8 cellular contexts compared by ENCODE assay signal in the genomic region with DNA sequence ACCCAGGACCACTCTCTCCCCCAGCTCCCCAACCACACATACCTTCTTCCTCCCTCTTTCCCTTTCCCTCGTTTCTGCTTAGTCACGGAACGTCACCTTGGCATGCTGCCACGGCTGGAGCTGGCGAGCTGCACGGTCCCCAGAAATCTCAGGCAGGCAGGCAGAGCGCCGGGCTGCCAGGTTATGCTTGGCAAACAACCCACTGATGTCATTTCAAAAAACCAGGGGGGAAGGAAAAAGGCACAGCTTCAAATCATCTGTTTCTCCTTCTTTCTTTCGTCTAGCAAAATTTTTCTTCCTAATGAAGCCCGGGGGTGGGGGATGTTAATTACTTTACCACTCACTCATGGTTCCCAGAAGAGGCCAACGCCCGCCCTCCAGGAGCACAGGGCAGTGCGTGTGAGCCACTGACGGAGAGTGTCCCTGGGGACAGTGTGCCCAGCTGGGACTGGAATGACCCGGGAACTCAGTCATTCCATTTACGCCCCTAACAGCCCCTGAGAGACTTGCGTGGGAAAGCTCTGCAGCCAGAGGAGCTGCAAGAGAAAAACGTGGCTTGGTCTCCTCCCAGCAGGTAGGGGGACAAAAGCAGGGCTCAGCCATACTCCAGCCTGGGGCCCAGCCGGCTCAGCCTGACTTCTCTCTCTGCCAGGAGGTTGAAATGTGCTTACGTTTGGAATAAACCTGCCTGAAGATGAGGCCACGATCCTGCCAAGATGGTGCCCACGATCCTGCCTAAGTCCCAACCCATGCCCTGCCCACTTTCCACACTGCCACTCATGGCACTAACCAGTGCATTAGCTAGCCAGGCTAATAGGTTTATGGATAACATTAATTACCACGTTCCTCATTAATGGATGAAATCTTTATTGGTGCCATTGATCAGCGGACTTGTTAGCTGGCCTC.
DNase-seq lines count a peak whose midpoint lies in the region; ATAC-seq and TF ChIP-seq lines count a peak whose summit lies in the region.

No MANE protein-coding gene starts in this region.

- 25% methylated on average over 24 of the region's 24 CpGs for WGBS in prostate gland

- no peaks in the 10 kb centered on the region for H3K27me3 ChIP-seq in prostate gland (replicated peaks; ENCODE audit: insufficient read depth)

- peak overlapping the region; percentile 68 for H3K27ac Mint-ChIP-seq in activated CD4-positive, alpha-beta T cell treated with anti-CD3 and anti-CD28 coated beads, Interleukin-2, amount 10 ng/mL, durations not matched to agents 7 days and 5 days
- H3K27ac Mint-ChIP-seq in activated CD4-positive, alpha-beta T cell treated with anti-CD3 and anti-CD28 coated beads, Interleukin-2, amount 10 ng/mL, durations not matched to agents 24 days and 14 days: no peak overlapping the region

- H3K36me3 ChIP-seq in prostate gland: no peaks in the 10 kb centered on the region

- intact Hi-C loops in prostate gland (cut with DNase I): loop anchor here (5.0 kb wide), 1 partner anchor 198 kb away; a partner anchor contains a TSS
- intact Hi-C loops in activated CD4-positive, alpha-beta T cell treated with anti-CD3 and anti-CD28 coated beads, Interleukin-2, amount 10 ng/mL, durations not matched to agents 24 days and 14 days (cut with micrococcal nuclease): no loop called here

- peaks cover 3% of the 10 kb centered on the region for H3K9me3 Mint-ChIP-seq in activated CD4-positive, alpha-beta T cell treated with anti-CD3 and anti-CD28 coated beads, Interleukin-2, amount 10 ng/mL, durations not matched to agents 7 days and 5 days
- no peaks in the 10 kb centered on the region for H3K9me3 Mint-ChIP-seq in activated CD4-positive, alpha-beta T cell treated with anti-CD3 and anti-CD28 coated beads, Interleukin-2, amount 10 ng/mL, durations not matched to agents 24 days and 14 days

- in situ Hi-C loops in SK-MEL-5 (cut with HindIII; ENCODE audit: low pct_unique_long_range_greater_than_20kb, low sequenced_read_pairs): no loop called here

- H3K9me3 ChIP-seq in prostate gland: no peaks in the 10 kb centered on the region

- peaks cover 19% of the 10 kb centered on the region for H3K4me1 ChIP-seq in prostate gland (replicated peaks)

- no peak overlapping the region for H3K4me3 Mint-ChIP-seq in activated CD4-positive, alpha-beta T cell treated with anti-CD3 and anti-CD28 coated beads, Interleukin-2, amount 10 ng/mL, durations not matched to agents 7 days and 5 days
- no peak overlapping the region for H3K4me3 Mint-ChIP-seq in activated CD4-positive, alpha-beta T cell treated with anti-CD3 and anti-CD28 coated beads, Interleukin-2, amount 10 ng/mL, durations not matched to agents 24 days and 14 days

- POLR2A ChIA-PET in activated CD4-positive, alpha-beta T cell treated with anti-CD3 and anti-CD28 coated beads, Interleukin-2, amount 10 ng/mL, durations not matched to agents 7 days and 5 days (lab: Charles Lee): no interaction called here

- no peak for DNase-seq in activated CD4-positive, alpha-beta T cell treated with anti-CD3 and anti-CD28 coated beads, Interleukin-2, amount 10 ng/mL, durations not matched to agents 7 days and 5 days
- no peak for DNase-seq in activated CD4-positive, alpha-beta T cell treated with anti-CD3 and anti-CD28 coated beads for 1 hour
- DNase-seq in SK-MEL-5 (ENCODE audit: low read depth, low spot score) (peak; percentile 8), glomerular visceral epithelial cell (ENCODE audit: extremely low spot score) (peak; percentile 91), prostate gland (ENCODE audit: low spot score) (peak; percentile 86)
- no peak for DNase-seq in activated CD4-positive, alpha-beta T cell treated with anti-CD3 and anti-CD28 coated beads, Interleukin-2, amount 10 ng/mL, durations not matched to agents 24 days and 14 days
- DNase-seq in activated CD4-positive, alpha-beta T cell treated with anti-CD3 and anti-CD28 coated beads, Interleukin-2, amount 50 U/mL, for 48 hours: no peak

- H3K27me3 Mint-ChIP-seq in activated CD4-positive, alpha-beta T cell treated with anti-CD3 and anti-CD28 coated beads, Interleukin-2, amount 10 ng/mL, durations not matched to agents 7 days and 5 days: peaks cover 14% of the 10 kb centered on the region
- peaks cover 11% of the 10 kb centered on the region for H3K27me3 Mint-ChIP-seq in activated CD4-positive, alpha-beta T cell treated with anti-CD3 and anti-CD28 coated beads, Interleukin-2, amount 10 ng/mL, durations not matched to agents 24 days and 14 days

- no peak for TF ChIP-seq CTCF in prostate gland (IDR thresholded peaks at IDR 0.05)

- H3K4me3 ChIP-seq in prostate gland: no peak overlapping the region

- peaks cover 27% of the 10 kb centered on the region for H3K4me1 Mint-ChIP-seq in activated CD4-positive, alpha-beta T cell treated with anti-CD3 and anti-CD28 coated beads, Interleukin-2, amount 10 ng/mL, durations not matched to agents 7 days and 5 days
- H3K4me1 Mint-ChIP-seq in activated CD4-positive, alpha-beta T cell treated with anti-CD3 and anti-CD28 coated beads, Interleukin-2, amount 10 ng/mL, durations not matched to agents 24 days and 14 days: peaks cover 22% of the 10 kb centered on the region

- CTCF ChIA-PET in activated CD4-positive, alpha-beta T cell treated with anti-CD3 and anti-CD28 coated beads, Interleukin-2, amount 10 ng/mL, durations not matched to agents 7 days and 5 days (lab: Charles Lee): interaction anchor here (0.5 to 1.3 kb wide), 2 partner anchors 16 to 1443 kb away, joined by 4 to 5 read pairs; no protein-coding TSS in a partner anchor

- no peak for TF ChIP-seq POLR2A in prostate gland (IDR thresholded peaks at IDR 0.05)

- no peak for ATAC-seq in HG03045 (IDR thresholded peaks at IDR 0.05; ENCODE audit: unreplicated experiment)

- no peaks in the 10 kb centered on the region for H3K36me3 Mint-ChIP-seq in activated CD4-positive, alpha-beta T cell treated with anti-CD3 and anti-CD28 coated beads, Interleukin-2, amount 10 ng/mL, durations not matched to agents 7 days and 5 days (ENCODE audit: low read depth)
- H3K36me3 Mint-ChIP-seq in activated CD4-positive, alpha-beta T cell treated with anti-CD3 and anti-CD28 coated beads, Interleukin-2, amount 10 ng/mL, durations not matched to agents 24 days and 14 days (ENCODE audit: low read depth): no peaks in the 10 kb centered on the region

- peak overlapping the region; percentile 71 to 72 for H3K27ac ChIP-seq in prostate gland

Comparison
In these comparisons a context has a peak if more than half of its experiments do, and no peak if none do; other contexts are left out.
1. DNase-seq: peak in SK-MEL-5 (single experiment), glomerular visceral epithelial cell (single experiment) and prostate gland (single experiment); none in activated CD4-positive, alpha-beta T cell treated with anti-CD3 and anti-CD28 coated beads, Interleukin-2, amount 10 ng/mL, durations not matched to agents 7 days and 5 days (single experiment), activated CD4-positive, alpha-beta T cell treated with anti-CD3 and anti-CD28 coated beads for 1 hour (single experiment), activated CD4-positive, alpha-beta T cell treated with anti-CD3 and anti-CD28 coated beads, Interleukin-2, amount 10 ng/mL, durations not matched to agents 24 days and 14 days (single experiment) and activated CD4-positive, alpha-beta T cell treated with anti-CD3 and anti-CD28 coated beads, Interleukin-2, amount 50 U/mL, for 48 hours (0 of 2).